Comparison of ENCODE assay signal across 1 cellular context in genomic region chr9:128456613-128457061, GRCh38.
TF ChIP-seq lines count a peak whose summit lies in the region.

No MANE protein-coding gene starts in this region.

TF ChIP-seq in HepG2, 621 proteins besides CTCF, POLR2A, EP300 and RAD21 (continued from another document):
- peak; percentile 43; the same call in 1 of the 2 replicates for TF ChIP-seq PATZ1 (CRISPR knock-in tag; IDR thresholded peaks at IDR 0.05)
- no peak for TF ChIP-seq MAF1 (CRISPR knock-in tag; IDR thresholded peaks at IDR 0.05; ENCODE audit: borderline replicate concordance)
- TF ChIP-seq TARDBP (CRISPR knock-in tag; IDR thresholded peaks at IDR 0.05) = no peak
- TF ChIP-seq ZBTB34 (CRISPR knock-in tag; IDR thresholded peaks at IDR 0.05) = no peak
- TF ChIP-seq JUNB (CRISPR knock-in tag; IDR thresholded peaks at IDR 0.05; ENCODE audit: borderline replicate concordance) = no peak
- TF ChIP-seq ZNF567 (CRISPR knock-in tag; IDR thresholded peaks at IDR 0.05; ENCODE audit: borderline replicate concordance) = 0 out of 2 replicates have a peak, but pooled peaks have one; percentile 43
- no peak for TF ChIP-seq HNRNPUL1 (IDR thresholded peaks at IDR 0.05; ENCODE audit: low read depth, low read length)
